ENCODE assay signal across 9 cellular contexts in the genomic region with DNA sequence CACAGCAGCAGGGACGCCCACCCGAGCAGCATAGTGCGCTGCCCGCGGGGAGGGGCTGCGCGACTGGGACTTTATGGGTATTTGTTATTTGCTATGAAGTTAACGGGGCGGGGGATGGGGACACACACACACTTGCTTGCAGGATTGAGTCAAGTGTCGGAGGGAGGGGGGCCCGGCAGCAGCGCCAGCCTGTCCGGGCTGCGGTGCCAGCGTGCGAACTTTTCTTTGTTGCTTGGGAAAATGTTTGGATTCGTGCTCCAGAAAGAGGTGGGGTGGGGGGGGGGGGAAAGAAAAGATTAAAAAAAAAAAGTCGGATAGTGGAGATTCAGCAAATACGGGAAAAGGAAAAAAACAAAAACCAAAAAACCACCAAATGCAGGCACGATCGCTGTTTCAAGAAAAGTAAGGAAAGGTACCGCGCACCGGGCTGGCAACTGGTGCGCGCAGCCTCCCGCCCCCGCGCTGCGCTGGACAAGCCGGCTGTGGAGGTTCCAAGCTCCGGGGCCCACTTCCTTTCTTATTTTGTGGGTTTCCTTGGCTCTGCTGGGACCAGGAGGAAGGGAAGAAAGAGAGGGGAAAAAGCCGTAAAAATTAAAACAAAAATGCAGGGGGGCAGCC. TPM values are rescaled to one million over a fixed set of nuclear protein-coding genes. Genes with fewer than 3 reads are reported as not detected.
DNase-seq lines count a peak whose midpoint lies in the region; ATAC-seq and TF ChIP-seq lines count a peak whose summit lies in the region.
"Had no signal": no experiment of that assay in that cellular context is flagged by ENCODE, and none has a peak within 500 bp of the region (broad histone marks: within the 10 kb centered on the region; RNA-seq: fewer than 3 reads in every experiment).

No MANE protein-coding gene starts in this region.

- no peak for TF ChIP-seq CTCF in epithelial cell of proximal tubule (conservative IDR thresholded peaks at IDR 0.05; ENCODE audit: low read depth, low read length)

- ATAC-seq in Right ventricle myocardium inferior (no peak), HG03439 (IDR thresholded peaks at IDR 0.05; ENCODE audit: unreplicated experiment) (no peak), HG02678 (IDR thresholded peaks at IDR 0.05; ENCODE audit: unreplicated experiment) (no peak)

- intact Hi-C loops in Right ventricle myocardium inferior (cut with DNase I) (loop anchor here (10.0 kb wide), 1 partner anchor 138 kb away; no protein-coding TSS in a partner anchor), cardiac septum (cut with DNase I) (loop anchor here (10.0 kb wide), 1 partner anchor 458 kb away; no protein-coding TSS in a partner anchor)

- H3K4me3 ChIP-seq in epithelial cell of proximal tubule (ENCODE audit: low read depth, low read length), result peak overlapping the region; percentile 64

- peak; percentile 57 for DNase-seq in Right ventricle myocardium inferior (ENCODE audit: missing footprints)
- no peak for DNase-seq in cardiac septum (ENCODE audit: low spot score)
- no peak for DNase-seq in epithelial cell of proximal tubule (ENCODE audit: low read depth)
- DNase-seq in mucosa of gallbladder (ENCODE audit: low spot score), result peak; percentile 11
- no peak for DNase-seq in activated T-cell treated with anti-CD3 and anti-CD28 coated beads for 4 hours
- DNase-seq in NCI-H69 (lab: John Stamatoyannopoulos, UW), result no peak
- DNase-seq: CD4-positive, alpha-beta T cell had no signal

RNA-seq across cellular contexts. Expression of a gene that starts 0.4 kb away (rescaled TPM):
- total RNA-seq in Right ventricle myocardium inferior, result 3.6 TPM
- total RNA-seq in cardiac septum, result 4.0 TPM
- total RNA-seq in epithelial cell of proximal tubule, result 2.4 and 3.4 TPM in 2 replicates
- 4.1 TPM for total RNA-seq in mucosa of gallbladder
- total RNA-seq: CD4-positive, alpha-beta T cell had no signal

Comparison
In these comparisons a context has a peak if more than half of its experiments do, and no peak if none do; other contexts are left out.
1. DNase-seq: peak in Right ventricle myocardium inferior (single experiment) and mucosa of gallbladder (single experiment); none in cardiac septum (single experiment), epithelial cell of proximal tubule (single experiment), activated T-cell treated with anti-CD3 and anti-CD28 coated beads for 4 hours (single experiment) and NCI-H69 (single experiment).